ENCODE assay signal across 1 cellular context in genomic region chr1:201941420-201942128, GRCh38.
A peak's percentile ranks its signal among the peaks of the same experiment; 100 is the strongest.
TF ChIP-seq lines count a peak whose summit lies in the region.

No MANE protein-coding gene starts in this region.

TF ChIP-seq in K562, 482 proteins besides CTCF, POLR2A, EP300 and RAD21 (continued from another document and continues in another):
- TF ChIP-seq RREB1 (CRISPR knock-in tag; IDR thresholded peaks at IDR 0.05) (0 out of 2 replicates have a peak, but pooled peaks have one; percentile 33), HMGN3 (IDR thresholded peaks at IDR 0.05; ENCODE audit: borderline replicate concordance, extremely low read depth, insufficient read length, low read depth, low read length) (no peak), ZNF696 (CRISPR knock-in tag; conservative IDR thresholded peaks at IDR 0.05) (no peak), SMARCC2 (IDR thresholded peaks at IDR 0.05; ENCODE audit: low read depth) (peak; percentile 63; the same call in 1 of the 2 replicates), PTBP1 (IDR thresholded peaks at IDR 0.05; ENCODE audit: low read depth, low read length) (no peak), NR2C1 (IDR thresholded peaks at IDR 0.05) (peak; percentile 59; the same call in 1 of the 2 replicates), NR2C1 (tag; IDR thresholded peaks at IDR 0.05) (peak; percentile 42; the same call in 1 of the 2 replicates), CEBPB (tag; IDR thresholded peaks at IDR 0.05) (no peak), ZBTB8A (IDR thresholded peaks at IDR 0.05; ENCODE audit: partially characterized antibody) (no peak), FOSL1 (tag; conservative IDR thresholded peaks at IDR 0.05) (0 out of 2 replicates have a peak, but pooled peaks have one; percentile 12), TSHZ1 (CRISPR knock-in tag; IDR thresholded peaks at IDR 0.05) (no peak), CBX5 (IDR thresholded peaks at IDR 0.05; ENCODE audit: borderline replicate concordance, low read depth) (0 out of 2 replicates have a peak, but pooled peaks have one; percentile 51), ZNF175 (CRISPR knock-in tag; IDR thresholded peaks at IDR 0.05; ENCODE audit: low read depth) (peak; percentile 39; the same call in 1 of the 2 replicates), TEAD1 (CRISPR knock-in tag; IDR thresholded peaks at IDR 0.05) (peak in 1 of 2 experiments; percentile 61; a peak in 2 of 4 replicates), ARID3A (IDR thresholded peaks at IDR 0.05; ENCODE audit: borderline replicate concordance, low read depth, low read length) (no peak), MAFG (tag; conservative IDR thresholded peaks at IDR 0.05) (no peak), HMGXB4 (CRISPR knock-in tag; IDR thresholded peaks at IDR 0.05) (no peak), SP2 (IDR thresholded peaks at IDR 0.05; ENCODE audit: extremely low read depth, low read depth, low read length, poor library complexity, severe bottlenecking) (no peak), CREB5 (CRISPR knock-in tag; IDR thresholded peaks at IDR 0.05) (no peak), POLR3G (IDR thresholded peaks at IDR 0.05; ENCODE audit: extremely low read depth, insufficient read length, insufficient replicate concordance) (no peak), ZNF699 (CRISPR knock-in tag; IDR thresholded peaks at IDR 0.05; ENCODE audit: insufficient replicate concordance) (no peak), ZNF12 (CRISPR knock-in tag; IDR thresholded peaks at IDR 0.05) (no peak), ZNF449 (CRISPR knock-in tag; IDR thresholded peaks at IDR 0.05) (no peak), SRSF1 (IDR thresholded peaks at IDR 0.05; ENCODE audit: low read depth, low read length) (no peak), ZKSCAN8 (CRISPR knock-in tag; IDR thresholded peaks at IDR 0.05) (no peak), UBTF (IDR thresholded peaks at IDR 0.05; ENCODE audit: borderline replicate concordance in 1 of 2, low read depth in 2 of 2, low read length in 2 of 2) (peak; percentile 74 to 94; a peak in 3 of 4 replicates), TRIM25 (IDR thresholded peaks at IDR 0.05; ENCODE audit: borderline replicate concordance) (no peak; the same call in 1 of the 2 replicates), NFIC (IDR thresholded peaks at IDR 0.05) (peak; percentile 45), HNRNPK (IDR thresholded peaks at IDR 0.05; ENCODE audit: low read depth, low read length, poor library complexity, severe bottlenecking) (no peak), RNF2 (IDR thresholded peaks at IDR 0.05) (peak; percentile 76; the same call in 1 of the 2 replicates)
